In the genomic region with DNA sequence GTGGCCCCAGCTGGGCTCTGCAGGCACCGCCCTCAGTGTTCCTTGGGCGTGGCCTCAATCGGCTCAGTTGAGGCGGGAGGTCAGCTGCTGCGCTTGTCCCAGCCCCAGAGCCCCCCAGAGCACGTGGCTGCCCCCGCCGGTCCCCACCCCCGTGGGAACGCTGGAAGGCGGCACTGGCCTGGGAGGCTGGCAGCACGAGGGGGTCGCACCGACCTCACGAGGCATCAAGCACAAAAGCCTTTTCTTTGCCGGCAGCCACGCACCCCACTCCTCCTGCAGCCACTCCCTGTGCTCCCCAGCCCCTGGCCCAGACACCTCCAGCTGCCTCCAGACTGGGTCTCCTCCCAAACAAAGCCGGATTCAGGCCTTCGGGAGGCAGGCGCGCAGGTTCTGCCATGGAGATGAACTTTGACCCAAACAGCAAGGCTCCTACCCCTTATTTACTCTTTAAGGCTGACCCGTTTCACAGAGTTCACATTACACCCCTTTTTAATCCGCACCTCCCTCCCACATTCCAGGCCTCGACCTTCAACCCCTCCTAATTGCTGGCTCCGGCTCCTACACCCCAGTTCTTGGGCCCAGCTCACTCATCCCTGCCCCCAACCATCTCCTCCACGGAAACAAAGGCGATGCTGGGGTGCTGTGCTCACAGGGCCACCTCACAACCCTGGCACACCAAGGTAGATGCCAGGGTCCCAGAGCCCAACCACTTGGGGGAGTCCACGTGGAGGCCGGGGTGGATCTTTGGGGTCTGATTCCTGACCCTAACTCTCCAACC, we compare ENCODE assay signal across 11 cellular contexts.
DNase-seq lines count a peak whose midpoint lies in the region; ATAC-seq and TF ChIP-seq lines count a peak whose summit lies in the region.
"Had no signal": no experiment of that assay in that cellular context is flagged by ENCODE, and none has a peak within 500 bp of the region (broad histone marks: within the 10 kb centered on the region; RNA-seq: fewer than 3 reads in every experiment).

No MANE protein-coding gene starts in this region.

- H3K27me3 ChIP-seq in gastrocnemius medialis = peaks cover 0 to 7% (median 0%) of the 10 kb centered on the region in 3 donors

- H3K9me3 ChIP-seq in gastrocnemius medialis = no peaks in the 10 kb centered on the region

- TF ChIP-seq POLR2A in gastrocnemius medialis (IDR thresholded peaks at IDR 0.05) = no peak

- DNase-seq in Calu3 (peak; percentile 37), caudate nucleus (lab: John Stamatoyannopoulos, UW) (peak in 13 of 61 donors; percentile 19 to 61 (median 34)), left lobe of liver (ENCODE audit: low spot score) (no peak), gastrocnemius medialis (no peak), NCI-H748 (lab: John Stamatoyannopoulos, UW; ENCODE audit: unreplicated experiment) (no peak), foreskin melanocyte (no peak), DMS 273 treated with DMSO at 0.1 percent for 48 hours (lab: John Stamatoyannopoulos, UW) (no peak)
- DNase-seq: activated CD4-positive, alpha-beta T cell treated with anti-CD3 and anti-CD28 coated beads, Interleukin-2, amount 10 ng/mL, durations not matched to agents 7 days and 5 days; DMS53; NCI-H2029 treated with DMSO at 0.1 percent for 48 hours had no signal

- ATAC-seq in left lobe of liver (peak; percentile 64), gastrocnemius medialis (no peak), HG03469 (IDR thresholded peaks at IDR 0.05; ENCODE audit: unreplicated experiment) (no peak)

- no peaks in the 10 kb centered on the region for H3K36me3 ChIP-seq in gastrocnemius medialis

- H3K4me3 Mint-ChIP-seq in Calu3 (ENCODE audit: low read depth, unreplicated experiment) = peak overlapping the region; percentile 79
- H3K4me3 Mint-ChIP-seq: activated CD4-positive, alpha-beta T cell treated with anti-CD3 and anti-CD28 coated beads, Interleukin-2, amount 10 ng/mL, durations not matched to agents 7 days and 5 days had no signal

- CTCF ChIA-PET in Calu3 (lab: Charles Lee) = interaction anchor here (2.2 kb wide), 1 partner anchor 8 kb away, joined by 19 read pairs; no protein-coding TSS in a partner anchor

- H3K27me3 Mint-ChIP-seq in Calu3 (ENCODE audit: unreplicated experiment) = no peaks in the 10 kb centered on the region
- H3K27me3 Mint-ChIP-seq: activated CD4-positive, alpha-beta T cell treated with anti-CD3 and anti-CD28 coated beads, Interleukin-2, amount 10 ng/mL, durations not matched to agents 7 days and 5 days had no signal

- peak overlapping the region; percentile 78 for H3K27ac ChIP-seq in caudate nucleus (ENCODE audit: low read depth, low read length)
- H3K27ac ChIP-seq in gastrocnemius medialis = peak overlapping the region; percentile 9 to 68 (median 38)

- in situ Hi-C loops in gastrocnemius medialis (cut with MboI; ENCODE audit: low sequenced_read_pairs in 4 of 4) = no loop called here

- H3K4me1 ChIP-seq in gastrocnemius medialis = peaks cover 18 to 26% of the 10 kb centered on the region in 2 donors

- no TSS peak for BruUV-seq in Calu3 (replicated peaks; lab: Mats Ljungman, UMichigan)

- TF ChIP-seq CTCF in Calu3 (IDR thresholded peaks at IDR 0.05; ENCODE audit: unreplicated experiment) = no peak
- no peak for TF ChIP-seq CTCF in gastrocnemius medialis (IDR thresholded peaks at IDR 0.05 in 4 of 5, conservative IDR thresholded peaks at IDR 0.05 in 1 of 5)

- peaks cover 64% of the 10 kb centered on the region for H3K36me3 Mint-ChIP-seq in Calu3 (ENCODE audit: insufficient read depth, unreplicated experiment)

- no peak overlapping the region for H3K4me3 ChIP-seq in gastrocnemius medialis

- peaks cover 67% of the 10 kb centered on the region for H3K4me1 Mint-ChIP-seq in Calu3 (ENCODE audit: low read depth, unreplicated experiment)

- intact Hi-C loops in Calu3 (cut with micrococcal nuclease; ENCODE audit: unreplicated experiment) (no loop called here), gastrocnemius medialis (cut with DNase I; ENCODE audit: low total_unique reads) (no loop called here)

- H3K9me3 Mint-ChIP-seq in Calu3 (ENCODE audit: low read depth, unreplicated experiment) = no peaks in the 10 kb centered on the region
- H3K9me3 Mint-ChIP-seq: activated CD4-positive, alpha-beta T cell treated with anti-CD3 and anti-CD28 coated beads, Interleukin-2, amount 10 ng/mL, durations not matched to agents 7 days and 5 days had no signal

- peak overlapping the region; percentile 83 for H3K27ac Mint-ChIP-seq in Calu3 (ENCODE audit: unreplicated experiment)
- H3K27ac Mint-ChIP-seq: activated CD4-positive, alpha-beta T cell treated with anti-CD3 and anti-CD28 coated beads, Interleukin-2, amount 10 ng/mL, durations not matched to agents 7 days and 5 days had no signal
